Comparison of ENCODE assay signal across 8 cellular contexts in genomic region chr1:186183219-186183618, GRCh38.
DNase-seq lines count a peak whose midpoint lies in the region; ATAC-seq and TF ChIP-seq lines count a peak whose summit lies in the region.

No MANE protein-coding gene starts in this region.

- ATAC-seq in GM21360 (IDR thresholded peaks at IDR 0.05; ENCODE audit: unreplicated experiment) = peak; percentile 57
- peak; percentile 40 for ATAC-seq in HG03565 (IDR thresholded peaks at IDR 0.05; ENCODE audit: unreplicated experiment)

- no peak for TF ChIP-seq POLR2A in erythroblast (IDR thresholded peaks at IDR 0.05; ENCODE audit: low read length)

- DNase-seq in CD1c-positive myeloid dendritic cell (ENCODE audit: extremely low spot score) (peak; percentile 20), erythroblast (lab: John Stamatoyannopoulos, UW) (peak; percentile 3 to 66), SKM-1 (lab: John Stamatoyannopoulos, UW; ENCODE audit: unreplicated experiment) (no peak), DMS 273 treated with DMSO at 0.1 percent for 48 hours (lab: John Stamatoyannopoulos, UW) (no peak), amygdala (lab: John Stamatoyannopoulos, UW) (no peak)
- DNase-seq in stimulated activated naive CD4-positive, alpha-beta T cell treated with Interleukin-2 at 50 U/mL for 16 hours (lab: John Stamatoyannopoulos, UW) = no peak

Comparison
In these comparisons a context has a peak if more than half of its experiments do, and no peak if none do; other contexts are left out.
1. DNase-seq: peak in CD1c-positive myeloid dendritic cell (single experiment) and erythroblast (2 of 2); none in SKM-1 (single experiment), DMS 273 treated with DMSO at 0.1 percent for 48 hours (single experiment), amygdala (0 of 56) and stimulated activated naive CD4-positive, alpha-beta T cell treated with Interleukin-2 at 50 U/mL for 16 hours (single experiment).